In genomic region chr4:5719329-5720055, GRCh38 we compare ENCODE assay signal across 1 cellular context.
TF ChIP-seq lines count a peak whose summit lies in the region.

No MANE protein-coding gene starts in this region.

TF ChIP-seq in GM23338, 12 proteins besides CTCF, POLR2A, EP300 and RAD21 (continued from another document):
- TF ChIP-seq ETS1 (IDR thresholded peaks at IDR 0.05) (no peak), ZNF462 (CRISPR knock-in tag; IDR thresholded peaks at IDR 0.05) (no peak)
TF ChIP-seq in GM23338: peak in this region for 0.
